In the genomic region with DNA sequence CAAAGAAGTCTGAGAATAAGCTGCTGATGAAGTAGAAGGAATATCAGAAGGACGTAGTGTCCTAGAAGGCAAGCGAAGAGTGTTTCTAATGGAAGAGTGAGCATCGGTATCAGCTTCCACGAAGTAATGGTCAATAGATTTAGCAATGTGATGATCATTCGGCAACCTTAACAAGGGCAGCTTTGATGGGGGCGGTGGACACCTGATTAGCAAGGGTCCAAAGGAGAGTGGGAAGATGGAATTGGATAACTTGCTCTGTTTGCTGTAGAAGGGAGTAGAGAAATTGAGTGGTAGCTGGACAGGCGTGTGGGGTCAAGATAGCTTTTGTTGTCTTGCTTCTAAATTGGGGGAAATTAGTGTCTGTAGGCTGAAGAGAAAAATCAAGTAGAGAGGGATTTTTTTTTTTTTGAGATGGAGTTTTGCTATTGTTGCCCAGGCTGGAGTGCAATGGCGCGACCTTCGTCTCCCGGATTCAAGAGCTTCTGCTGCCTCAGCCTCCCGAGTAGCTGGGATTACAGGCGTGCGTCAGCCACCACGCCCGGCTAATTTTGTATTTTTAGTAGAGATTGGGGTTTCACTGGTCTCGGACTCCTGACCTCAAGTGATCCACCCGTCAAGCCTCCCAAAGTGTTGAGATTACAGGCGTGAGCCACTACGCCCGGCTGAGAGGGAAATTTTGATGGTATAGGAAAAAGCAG, we compare ENCODE assay signal across 5 cellular contexts. TPM values are rescaled to one million over a fixed set of nuclear protein-coding genes. Genes with fewer than 3 reads are reported as not detected.
A peak's percentile ranks its signal among the peaks of the same experiment; 100 is the strongest.
DNase-seq lines count a peak whose midpoint lies in the region; TF ChIP-seq lines count a peak whose summit lies in the region.

No MANE protein-coding gene starts in this region.

- no peaks in the 10 kb centered on the region for H3K79me2 ChIP-seq in Karpas-422 (ENCODE audit: low read length)

- no peak overlapping the region for H3K4me3 Mint-ChIP-seq in CD14-positive monocyte
- no peak overlapping the region for H3K4me3 Mint-ChIP-seq in T-helper 2 cell treated with Interferon-gamma antibody and Interleukin-4, amounts not matched to agents 5 μg/mL and 100 μg/mL, for 36 hours

- peaks cover 18% of the 10 kb centered on the region for H3K4me1 ChIP-seq in Karpas-422 (ENCODE audit: low read length)

- H3K9me2 ChIP-seq in Karpas-422 (replicated peaks; ENCODE audit: insufficient read depth, low read length), result no peaks in the 10 kb centered on the region

- no peaks in the 10 kb centered on the region for H3K4me1 Mint-ChIP-seq in CD14-positive monocyte
- H3K4me1 Mint-ChIP-seq in T-helper 2 cell treated with Interferon-gamma antibody and Interleukin-4, amounts not matched to agents 5 μg/mL and 100 μg/mL, for 36 hours (ENCODE audit: low read depth), result peaks cover 2% of the 10 kb centered on the region

- no peaks in the 10 kb centered on the region for H3K36me3 ChIP-seq in Karpas-422 (ENCODE audit: insufficient read depth, low read length)

- intact Hi-C loops in CD14-positive monocyte (cut with micrococcal nuclease), result loop anchor here in 1 of 2 donors (2.0 to 10.0 kb wide), 4 partner anchors 21 to 157 kb away; a partner anchor contains a TSS

- peaks cover 25 to 27% of the 10 kb centered on the region in 2 donors for H3K36me3 Mint-ChIP-seq in CD14-positive monocyte
- peaks cover 13% of the 10 kb centered on the region for H3K36me3 Mint-ChIP-seq in T-helper 2 cell treated with Interferon-gamma antibody and Interleukin-4, amounts not matched to agents 5 μg/mL and 100 μg/mL, for 36 hours (ENCODE audit: low read depth)

- peak overlapping the region; percentile 58 for H3K9ac ChIP-seq in Karpas-422 (ENCODE audit: low read length)

- H3K27ac ChIP-seq in Karpas-422 (ENCODE audit: low read length) (no peak overlapping the region), substantia nigra (ENCODE audit: low read depth, low read length, poor library complexity, severe bottlenecking) (peak overlapping the region; percentile 92)

- no peaks in the 10 kb centered on the region for H3K9me3 Mint-ChIP-seq in CD14-positive monocyte
- no peaks in the 10 kb centered on the region for H3K9me3 Mint-ChIP-seq in T-helper 2 cell treated with Interferon-gamma antibody and Interleukin-4, amounts not matched to agents 5 μg/mL and 100 μg/mL, for 36 hours

- H3K27me3 ChIP-seq in Karpas-422 (ENCODE audit: low read length), result no peaks in the 10 kb centered on the region

- H3K27me3 Mint-ChIP-seq in CD14-positive monocyte (ENCODE audit: low read depth in 3 of 3), result peaks cover 6 to 20% (median 11%) of the 10 kb centered on the region in 3 donors
- H3K27me3 Mint-ChIP-seq in T-helper 2 cell treated with Interferon-gamma antibody and Interleukin-4, amounts not matched to agents 5 μg/mL and 100 μg/mL, for 36 hours (ENCODE audit: low read depth), result peaks cover 3% of the 10 kb centered on the region

- H4K20me1 ChIP-seq in Karpas-422 (ENCODE audit: insufficient read depth, low read depth, low read length), result no peaks in the 10 kb centered on the region

- H3K9me3 ChIP-seq in Karpas-422 (ENCODE audit: low read length), result no peaks in the 10 kb centered on the region

- DNase-seq in Karpas-422 (no peak), epithelial cell of proximal tubule (ENCODE audit: low read depth) (no peak), substantia nigra (lab: John Stamatoyannopoulos, UW) (no peak), CD14-positive monocyte (ENCODE audit: low spot score) (no peak)
- DNase-seq in T-helper 2 cell treated with Interferon-gamma antibody and Interleukin-4, amounts not matched to agents 5 μg/mL and 100 μg/mL, for 36 hours (ENCODE audit: low spot score), result no peak

- TF ChIP-seq CTCF in epithelial cell of proximal tubule (conservative IDR thresholded peaks at IDR 0.05; ENCODE audit: low read depth, low read length) (no peak), CD14-positive monocyte (IDR thresholded peaks at IDR 0.05) (no peak)

- peak overlapping the region; percentile 48; the same call in 1 of the 2 replicates for H2AFZ ChIP-seq in Karpas-422 (ENCODE audit: low read length)

- H3K4me2 ChIP-seq in Karpas-422 (ENCODE audit: low read depth, low read length, poor library complexity, severe bottlenecking), result peak overlapping the region; percentile 85

- no peak overlapping the region for H3K27ac Mint-ChIP-seq in CD14-positive monocyte
- no peak overlapping the region for H3K27ac Mint-ChIP-seq in T-helper 2 cell treated with Interferon-gamma antibody and Interleukin-4, amounts not matched to agents 5 μg/mL and 100 μg/mL, for 36 hours

- peak overlapping the region; percentile 69 for H3K4me3 ChIP-seq in Karpas-422 (ENCODE audit: low read length)
- peak overlapping the region; percentile 41 for H3K4me3 ChIP-seq in epithelial cell of proximal tubule (ENCODE audit: low read depth, low read length)

RNA-seq across cellular contexts. Expression of a gene that starts 13.9 kb away (rescaled TPM):
- 0.37 and 2.1 TPM in 2 replicates for total RNA-seq in Karpas-422 (2014; rRNA removed; shearing (Covaris generic); ENCODE audit: low replicate concordance)
- 0.35 TPM in 1 of 2 replicates, not detected in the other for total RNA-seq in epithelial cell of proximal tubule
- polyA plus RNA-seq in CD14-positive monocyte, result not detected

RNA-seq across cellular contexts. Expression of a gene that starts 14.4 kb away (rescaled TPM):
- total RNA-seq in Karpas-422 (2014; rRNA removed; shearing (Covaris generic); ENCODE audit: low replicate concordance), result 12.7 and 24.0 TPM in 2 replicates
- 13.1 and 17.1 TPM in 2 replicates for total RNA-seq in epithelial cell of proximal tubule
- polyA plus RNA-seq in CD14-positive monocyte, result 1 to 10 TPM; 5.6 to 9.6 TPM

RNA-seq across cellular contexts. Expression of a gene that starts 19.5 kb away (rescaled TPM):
- 0.18 TPM in 1 of 2 replicates, not detected in the other for total RNA-seq in Karpas-422 (2014; rRNA removed; shearing (Covaris generic); ENCODE audit: low replicate concordance)
- 0.36 TPM in 1 of 2 replicates, not detected in the other for total RNA-seq in epithelial cell of proximal tubule
- polyA plus RNA-seq in CD14-positive monocyte, result not detected

RNA-seq across cellular contexts. Expression of a gene that starts 25.0 kb away (rescaled TPM):
- total RNA-seq in Karpas-422 (2014; rRNA removed; shearing (Covaris generic); ENCODE audit: low replicate concordance), result 24.5 and 47.7 TPM in 2 replicates
- 2.1 and 7.0 TPM in 2 replicates for total RNA-seq in epithelial cell of proximal tubule
- polyA plus RNA-seq in CD14-positive monocyte, result 10 to 100 TPM; 10.2 to 14.5 TPM

RNA-seq across cellular contexts. Expression of a gene that starts 38.4 kb away (rescaled TPM):
- total RNA-seq in Karpas-422 (2014; rRNA removed; shearing (Covaris generic); ENCODE audit: low replicate concordance), result 70.7 and 134 TPM in 2 replicates
- total RNA-seq in epithelial cell of proximal tubule, result 16.9 and 24.3 TPM in 2 replicates
- polyA plus RNA-seq in CD14-positive monocyte, result 10 to 100 TPM; 31.4 to 37.4 TPM
